In genomic region chr2:113755690-113756063, GRCh38 we compare ENCODE assay signal across 8 cellular contexts. TPM values are rescaled to one million over a fixed set of nuclear protein-coding genes. Genes with fewer than 3 reads are reported as not detected.
A peak's percentile ranks its signal among the peaks of the same experiment; 100 is the strongest.
DNase-seq lines count a peak whose midpoint lies in the region; ATAC-seq, FAIRE-seq and TF ChIP-seq lines count a peak whose summit lies in the region.

No MANE protein-coding gene starts in this region.

- H2AFZ ChIP-seq in HCT116 (ENCODE audit: low read depth, low read length, poor library complexity, severe bottlenecking), result no peak overlapping the region

- intact Hi-C loops in HCT116 (cut with micrococcal nuclease), result loop anchor here (1.0 to 10.0 kb wide), 2 partner anchors 134 to 209 kb away; no protein-coding TSS in a partner anchor
- intact Hi-C loops in prostate gland (cut with DNase I), result loop anchor here (2.0 kb wide), 1 partner anchor 135 kb away; the partner anchor contains the start of gene ACTR3

- H3K79me2 ChIP-seq in HCT116 (ENCODE audit: insufficient read depth, low read length), result peaks cover 47% of the 10 kb centered on the region

- H3K4me1 ChIP-seq in HCT116 (ENCODE audit: control insufficient read depth in 1 of 2, insufficient read depth in 2 of 2, low read length in 2 of 2), result peaks cover 0 to 17% of the 10 kb centered on the region in 2 experiments; a peak in 3 of 4 replicates
- peaks cover 3% of the 10 kb centered on the region for H3K4me1 ChIP-seq in prostate gland (replicated peaks)

- H3K9me2 ChIP-seq in HCT116 (ENCODE audit: insufficient read depth), result no peaks in the 10 kb centered on the region

- TF ChIP-seq POLR2A in HCT116 (IDR thresholded peaks at IDR 0.05; ENCODE audit: borderline replicate concordance, extremely low read depth, insufficient read depth, insufficient read length), result no peak
- TF ChIP-seq POLR2A in prostate gland (IDR thresholded peaks at IDR 0.05), result no peak

- H3K27me3 ChIP-seq in HCT116 (ENCODE audit: insufficient read depth, low read length) (no peaks in the 10 kb centered on the region), prostate gland (replicated peaks; ENCODE audit: insufficient read depth) (no peaks in the 10 kb centered on the region)

- POLR2A ChIA-PET in HCT116 (lab: Charles Lee), result interaction anchor here (1.4 kb wide), 1 partner anchor 121 kb away, joined by 4 read pairs; no protein-coding TSS in a partner anchor

- H3K9me3 ChIP-seq in HCT116 (ENCODE audit: control insufficient read depth in 1 of 2, insufficient read depth in 1 of 2, low read depth in 1 of 2, low read length in 2 of 2) (no peaks in the 10 kb centered on the region), prostate gland (no peaks in the 10 kb centered on the region)

- ATAC-seq in HCT116, result 0 out of 2 replicates have a peak, but pooled peaks have one; percentile 6
- ATAC-seq in activated CD4-positive, CD25-positive, alpha-beta regulatory T cell treated with anti-CD3 and anti-CD28 coated beads, Interleukin-2, amount 50 U/mL, for 24 hours, result no peak

- peak overlapping the region; percentile 85 for H3K4me2 ChIP-seq in HCT116 (ENCODE audit: low read length)

- WGBS in prostate gland, result 1% methylated on average over 9 of the region's 9 CpGs

- H3K36me3 ChIP-seq in HCT116 (ENCODE audit: control insufficient read depth in 1 of 2, insufficient read depth in 2 of 2, low read length in 2 of 2) (peaks cover 0 to 4% of the 10 kb centered on the region in 2 experiments; a peak in 1 of 4 replicates), prostate gland (no peaks in the 10 kb centered on the region)

- TF ChIP-seq CTCF in C4-2B (conservative IDR thresholded peaks at IDR 0.05) (no peak), HCT116 (IDR thresholded peaks at IDR 0.05 in 2 of 3, conservative IDR thresholded peaks at IDR 0.05 in 1 of 3; ENCODE audit: borderline replicate concordance in 1 of 3, insufficient read depth in 1 of 3, low read depth in 2 of 3, low read length in 2 of 3) (no peak), WI38 (IDR thresholded peaks at IDR 0.05; ENCODE audit: low read depth, low read length) (no peak), prostate gland (IDR thresholded peaks at IDR 0.05) (no peak)

- no TSS peak for BruUV-seq in HCT116 (replicated peaks; lab: Mats Ljungman, UMichigan)

- peak overlapping the region; percentile 82 to 92 for H3K4me3 ChIP-seq in HCT116 (replicated peaks in 1 of 2; ENCODE audit: low read depth in 1 of 2, low read length in 2 of 2)
- H3K4me3 ChIP-seq in WI38 (ENCODE audit: low read depth, low read length), result peak overlapping the region; percentile 92
- peak overlapping the region; percentile 86 to 87 for H3K4me3 ChIP-seq in prostate gland

- H3K27ac ChIP-seq in C4-2B (peak overlapping the region; percentile 90), HCT116 (ENCODE audit: low read depth, low read length) (peak overlapping the region; percentile 91), prostate gland (peak overlapping the region; percentile 94 to 97)

- FAIRE-seq in HTR-8/SVneo (lab: Jason Lieb, UNC), result no peak

- TF ChIP-seq RAD21 in HCT116 (IDR thresholded peaks at IDR 0.05; ENCODE audit: low read depth), result no peak

- H3K9ac ChIP-seq in HCT116 (ENCODE audit: low read length), result peak overlapping the region; percentile 79

- no peak for DNase-seq in HCT116 (ENCODE audit: low read depth, low spot score)
- peak; percentile 4 for DNase-seq in germinal center (ENCODE audit: low spot score)
- peak; percentile 5 for DNase-seq in prostate gland (ENCODE audit: low spot score)
- no peak for DNase-seq in NCI-H1694 treated with DMSO at 0.1 percent for 48 hours (lab: John Stamatoyannopoulos, UW)
- DNase-seq in HTR-8/SVneo (ENCODE audit: insufficient read length, low spot score), result no peak

- H4K20me1 ChIP-seq in HCT116 (ENCODE audit: insufficient read depth), result no peaks in the 10 kb centered on the region

- CTCF ChIA-PET in HCT116 (lab: Charles Lee), result no interaction called here

- RAD21 ChIA-PET in HCT116 (lab: Charles Lee; ENCODE audit: low non-redundant PET in 1 of 2, low total read pairs in 2 of 2, uncharacterized antibody in 2 of 2, unreplicated experiment in 2 of 2), result no interaction called here

TF ChIP-seq in HCT116, 20 proteins besides CTCF, POLR2A, EP300 and RAD21:
- TF ChIP-seq YY1 (IDR thresholded peaks at IDR 0.05; ENCODE audit: extremely low read depth, insufficient replicate concordance, low read depth, low read length) (no peak), EGR1 (IDR thresholded peaks at IDR 0.05; ENCODE audit: low read depth) (no peak), TCF7L2 (IDR thresholded peaks at IDR 0.05; ENCODE audit: borderline replicate concordance, extremely low read depth, insufficient read depth, insufficient read length) (no peak), SP1 (IDR thresholded peaks at IDR 0.05; ENCODE audit: low read depth) (no peak), CBX3 (IDR thresholded peaks at IDR 0.05; ENCODE audit: low read depth) (no peak), JUND (IDR thresholded peaks at IDR 0.05) (no peak), EZH2phosphoT487 (IDR thresholded peaks at IDR 0.05; ENCODE audit: borderline replicate concordance) (no peak)
- TF ChIP-seq, protein P1, sequence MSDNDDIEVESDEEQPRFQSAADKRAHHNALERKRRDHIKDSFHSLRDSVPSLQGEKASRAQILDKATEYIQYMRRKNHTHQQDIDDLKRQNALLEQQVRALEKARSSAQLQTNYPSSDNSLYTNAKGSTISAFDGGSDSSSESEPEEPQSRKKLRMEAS (IDR thresholded peaks at IDR 0.05), result no peak
- TF ChIP-seq, protein P2, sequence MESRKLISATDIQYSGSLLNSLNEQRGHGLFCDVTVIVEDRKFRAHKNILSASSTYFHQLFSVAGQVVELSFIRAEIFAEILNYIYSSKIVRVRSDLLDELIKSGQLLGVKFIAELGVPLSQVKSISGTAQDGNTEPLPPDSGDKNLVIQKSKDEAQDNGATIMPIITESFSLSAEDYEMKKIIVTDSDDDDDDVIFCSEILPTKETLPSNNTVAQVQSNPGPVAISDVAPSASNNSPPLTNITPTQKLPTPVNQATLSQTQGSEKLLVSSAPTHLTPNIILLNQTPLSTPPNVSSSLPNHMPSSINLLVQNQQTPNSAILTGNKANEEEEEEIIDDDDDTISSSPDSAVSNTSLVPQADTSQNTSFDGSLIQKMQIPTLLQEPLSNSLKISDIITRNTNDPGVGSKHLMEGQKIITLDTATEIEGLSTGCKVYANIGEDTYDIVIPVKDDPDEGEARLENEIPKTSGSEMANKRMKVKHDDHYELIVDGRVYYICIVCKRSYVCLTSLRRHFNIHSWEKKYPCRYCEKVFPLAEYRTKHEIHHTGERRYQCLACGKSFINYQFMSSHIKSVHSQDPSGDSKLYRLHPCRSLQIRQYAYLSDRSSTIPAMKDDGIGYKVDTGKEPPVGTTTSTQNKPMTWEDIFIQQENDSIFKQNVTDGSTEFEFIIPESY (IDR thresholded peaks at IDR 0.05; ENCODE audit: extremely low read depth, insufficient replicate concordance, low read length), result no peak
- TF ChIP-seq, protein P3, sequence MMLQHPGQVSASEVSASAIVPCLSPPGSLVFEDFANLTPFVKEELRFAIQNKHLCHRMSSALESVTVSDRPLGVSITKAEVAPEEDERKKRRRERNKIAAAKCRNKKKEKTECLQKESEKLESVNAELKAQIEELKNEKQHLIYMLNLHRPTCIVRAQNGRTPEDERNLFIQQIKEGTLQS (IDR thresholded peaks at IDR 0.05), result no peak

RNA-seq across cellular contexts. Expression of gene SLC35F5, which starts 0.8 kb away (rescaled TPM):
- 14.3 TPM for total RNA-seq in HCT116 (2021; ENCODE audit: unreplicated experiment)
- 2.6 and 3.3 TPM in 2 replicates for polyA plus RNA-seq in HCT116 (2012)
- total RNA-seq in prostate gland, result 10 to 100 TPM; 69.7 to 88.6 TPM

Comparison
In these comparisons a context has a peak if more than half of its experiments do, and no peak if none do; other contexts are left out.
1. DNase-seq: peak in germinal center (single experiment) and prostate gland (single experiment); none in HCT116 (single experiment), NCI-H1694 treated with DMSO at 0.1 percent for 48 hours (single experiment) and HTR-8/SVneo (single experiment).
2. Peak in every context shown above with its lines, with median percentiles within 50 percentile points of each other: H3K27ac ChIP-seq and H3K4me3 ChIP-seq.